In the genomic region with DNA sequence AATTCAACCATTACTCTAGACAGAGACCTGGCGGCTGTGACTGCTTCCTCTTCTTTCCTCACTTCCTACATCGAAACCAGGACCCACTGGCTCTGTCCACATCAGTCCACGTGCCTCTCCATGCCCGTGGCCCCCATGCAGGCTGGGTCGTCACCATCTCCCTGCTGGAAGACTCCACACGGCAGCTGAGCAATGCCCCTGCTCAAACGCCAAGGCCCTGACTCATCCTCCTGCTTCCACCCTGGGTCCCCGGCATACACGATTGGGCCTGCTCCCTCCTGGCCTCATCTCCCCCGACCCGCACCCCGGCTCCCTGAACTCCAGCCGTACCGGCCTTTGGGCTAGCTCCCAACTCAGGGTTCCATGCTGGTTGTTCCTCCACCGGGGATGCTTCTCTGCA, we compare ENCODE assay signal across 16 cellular contexts.
DNase-seq lines count a peak whose midpoint lies in the region; ATAC-seq and TF ChIP-seq lines count a peak whose summit lies in the region.
"Had no signal": no experiment of that assay in that cellular context is flagged by ENCODE, and none has a peak within 500 bp of the region (broad histone marks: within the 10 kb centered on the region; RNA-seq: fewer than 3 reads in every experiment).

No MANE protein-coding gene starts in this region.

- H3K4me3 ChIP-seq in right atrium auricular region, result no peak overlapping the region
- H3K4me3 ChIP-seq: esophagus squamous epithelium, thyroid gland had no signal

- peaks cover 16% of the 10 kb centered on the region for H3K4me1 Mint-ChIP-seq in stimulated activated naive CD8-positive, alpha-beta T cell treated with anti-CD3 and anti-CD28 coated beads, Interleukin-15, amount 100 ng/mL, for 72 hours
- H3K4me1 Mint-ChIP-seq: memory B cell had no signal

- no peaks in the 10 kb centered on the region for H3K9me3 Mint-ChIP-seq in stimulated activated naive CD8-positive, alpha-beta T cell treated with anti-CD3 and anti-CD28 coated beads, Interleukin-15, amount 100 ng/mL, for 72 hours

- peak overlapping the region; percentile 2 to 70 for H3K27ac Mint-ChIP-seq in stimulated activated naive CD8-positive, alpha-beta T cell treated with anti-CD3 and anti-CD28 coated beads, Interleukin-15, amount 100 ng/mL, for 72 hours
- H3K27ac Mint-ChIP-seq: memory B cell had no signal

- H3K27ac ChIP-seq in right atrium auricular region, result no peak overlapping the region
- H3K27ac ChIP-seq: esophagus squamous epithelium, HL-60, thyroid gland, WERI-Rb-1 had no signal

- no peak overlapping the region for H3K4me3 Mint-ChIP-seq in stimulated activated naive CD8-positive, alpha-beta T cell treated with anti-CD3 and anti-CD28 coated beads, Interleukin-15, amount 100 ng/mL, for 72 hours
- H3K4me3 Mint-ChIP-seq: memory B cell had no signal

- peak; percentile 20 for DNase-seq in Right ventricle myocardium inferior (ENCODE audit: missing footprints)
- DNase-seq in right atrium auricular region (ENCODE audit: low spot score), result no peak
- DNase-seq in amniotic epithelial cell (ENCODE audit: low read depth), result peak; percentile 49
- peak; percentile 47 for DNase-seq in iris pigment epithelial cell (ENCODE audit: low read depth)
- no peak for DNase-seq in stimulated activated naive CD8-positive, alpha-beta T cell treated with anti-CD3 and anti-CD28 coated beads, Interleukin-15, amount 100 ng/mL, for 72 hours
- no peak for DNase-seq in NAMALWA (ENCODE audit: low spot score)
- DNase-seq in HPDE6-E6E7 (ENCODE audit: extremely low spot score), result no peak
- DNase-seq in NCI-H1436 treated with DMSO at 0.1 percent for 48 hours (lab: John Stamatoyannopoulos, UW), result no peak
- DNase-seq: activated gamma-delta T cell treated with Interleukin-2 at 50 U/mL for 16 hours, esophagus squamous epithelium, H7, NCI-H2171, thyroid gland, WERI-Rb-1 had no signal

- no peaks in the 10 kb centered on the region for H3K27me3 ChIP-seq in right atrium auricular region
- H3K27me3 ChIP-seq: esophagus squamous epithelium, thyroid gland had no signal

- H3K36me3 ChIP-seq in right atrium auricular region, result no peaks in the 10 kb centered on the region
- H3K36me3 ChIP-seq: esophagus squamous epithelium, thyroid gland, WERI-Rb-1 had no signal

- no peaks in the 10 kb centered on the region for H3K4me1 ChIP-seq in right atrium auricular region
- H3K4me1 ChIP-seq: esophagus squamous epithelium, thyroid gland had no signal

- ATAC-seq in Right ventricle myocardium inferior, result no peak
- no peak for ATAC-seq in stimulated activated naive CD8-positive, alpha-beta T cell treated with anti-CD3 and anti-CD28 coated beads, Interleukin-15, amount 100 ng/mL, for 72 hours

- no peaks in the 10 kb centered on the region for H3K27me3 Mint-ChIP-seq in stimulated activated naive CD8-positive, alpha-beta T cell treated with anti-CD3 and anti-CD28 coated beads, Interleukin-15, amount 100 ng/mL, for 72 hours

- no peaks in the 10 kb centered on the region for H3K9me3 ChIP-seq in right atrium auricular region
- H3K9me3 ChIP-seq: esophagus squamous epithelium, thyroid gland had no signal

- intact Hi-C loops in Right ventricle myocardium inferior (cut with DNase I), result no loop called here

- no peak for TF ChIP-seq CTCF in right atrium auricular region (IDR thresholded peaks at IDR 0.05)

Comparison
In these comparisons a context has a peak if more than half of its experiments do, and no peak if none do; other contexts are left out.
1. DNase-seq: peak in Right ventricle myocardium inferior (single experiment), amniotic epithelial cell (single experiment) and iris pigment epithelial cell (single experiment); none in right atrium auricular region (single experiment), stimulated activated naive CD8-positive, alpha-beta T cell treated with anti-CD3 and anti-CD28 coated beads, Interleukin-15, amount 100 ng/mL, for 72 hours (0 of 2), NAMALWA (single experiment), HPDE6-E6E7 (single experiment) and NCI-H1436 treated with DMSO at 0.1 percent for 48 hours (single experiment).